13 cellular contexts compared by ENCODE assay signal in genomic region chr11:20008870-20009644, GRCh38.
"Had no signal": no experiment of that assay in that cellular context is flagged by ENCODE, and none has a peak within 500 bp of the region (broad histone marks: within the 10 kb centered on the region; RNA-seq: fewer than 3 reads in every experiment).

No MANE protein-coding gene starts in this region.

- H3K27me3 ChIP-seq: breast epithelium, esophagus squamous epithelium had no signal

- ATAC-seq: activated T-cell treated with anti-CD3 and anti-CD28 coated beads, Interleukin-2, amount 50 U/mL, for 72 hours had no signal

- H3K27ac ChIP-seq: breast epithelium had no signal

- DNase-seq: activated CD4-positive, alpha-beta memory T cell treated with anti-CD3 and anti-CD28 coated beads for 36 hours; activated naive CD8-positive, alpha-beta T cell treated with anti-CD3 and anti-CD28 coated beads, Interleukin-2, amount 10 ng/mL, durations not matched to agents 7 days and 5 days; activated T-cell treated with anti-CD3 and anti-CD28 coated beads, Interleukin-2, amount 50 U/mL, for 72 hours; esophagus squamous epithelium; foreskin fibroblast; glutamatergic neuron; mesenchymal stem cell; nephron progenitor cell; stimulated activated CD4-positive, alpha-beta T cell treated with anti-CD3 and anti-CD28 coated beads, Interleukin-15, amount 100 ng/mL, for 24 hours; stimulated activated CD4-positive, alpha-beta T cell treated with anti-CD3 and anti-CD28 coated beads, Interleukin-4, amount 100 ng/mL, for 24 hours; T-helper 2 cell had no signal

- H3K4me1 ChIP-seq: breast epithelium had no signal

- H3K9me3 Mint-ChIP-seq: activated CD4-positive, alpha-beta memory T cell treated with anti-CD3 and anti-CD28 coated beads for 36 hours; activated naive CD8-positive, alpha-beta T cell treated with anti-CD3 and anti-CD28 coated beads, Interleukin-2, amount 10 ng/mL, durations not matched to agents 7 days and 5 days; activated T-cell treated with anti-CD3 and anti-CD28 coated beads, Interleukin-2, amount 50 U/mL, for 72 hours; nephron progenitor cell; stimulated activated naive CD8-positive, alpha-beta T cell treated with anti-CD3 and anti-CD28 coated beads, Interleukin-15, Interleukin-2, amounts not matched to agents 100 ng/mL and 50 ng/mL, for 24 hours had no signal

- H3K36me3 ChIP-seq: breast epithelium, esophagus squamous epithelium had no signal

- H3K4me3 ChIP-seq: breast epithelium, esophagus squamous epithelium had no signal

- H3K9me3 ChIP-seq: breast epithelium, esophagus squamous epithelium had no signal

- H3K36me3 Mint-ChIP-seq: activated CD4-positive, alpha-beta memory T cell treated with anti-CD3 and anti-CD28 coated beads for 36 hours; activated naive CD8-positive, alpha-beta T cell treated with anti-CD3 and anti-CD28 coated beads, Interleukin-2, amount 10 ng/mL, durations not matched to agents 7 days and 5 days had no signal

- H3K4me1 Mint-ChIP-seq: activated naive CD8-positive, alpha-beta T cell treated with anti-CD3 and anti-CD28 coated beads, Interleukin-2, amount 10 ng/mL, durations not matched to agents 7 days and 5 days had no signal

- H3K27ac Mint-ChIP-seq: activated CD4-positive, alpha-beta memory T cell treated with anti-CD3 and anti-CD28 coated beads for 36 hours; activated naive CD8-positive, alpha-beta T cell treated with anti-CD3 and anti-CD28 coated beads, Interleukin-2, amount 10 ng/mL, durations not matched to agents 7 days and 5 days; activated T-cell treated with anti-CD3 and anti-CD28 coated beads, Interleukin-2, amount 50 U/mL, for 72 hours; nephron progenitor cell; stimulated activated naive CD8-positive, alpha-beta T cell treated with anti-CD3 and anti-CD28 coated beads, Interleukin-15, Interleukin-2, amounts not matched to agents 100 ng/mL and 50 ng/mL, for 24 hours had no signal

- H3K4me3 Mint-ChIP-seq: activated CD4-positive, alpha-beta memory T cell treated with anti-CD3 and anti-CD28 coated beads for 36 hours; activated naive CD8-positive, alpha-beta T cell treated with anti-CD3 and anti-CD28 coated beads, Interleukin-2, amount 10 ng/mL, durations not matched to agents 7 days and 5 days; activated T-cell treated with anti-CD3 and anti-CD28 coated beads, Interleukin-2, amount 50 U/mL, for 72 hours; nephron progenitor cell; stimulated activated naive CD8-positive, alpha-beta T cell treated with anti-CD3 and anti-CD28 coated beads, Interleukin-15, Interleukin-2, amounts not matched to agents 100 ng/mL and 50 ng/mL, for 24 hours had no signal
